Comparison of ENCODE assay signal across 22 cellular contexts in the genomic region with DNA sequence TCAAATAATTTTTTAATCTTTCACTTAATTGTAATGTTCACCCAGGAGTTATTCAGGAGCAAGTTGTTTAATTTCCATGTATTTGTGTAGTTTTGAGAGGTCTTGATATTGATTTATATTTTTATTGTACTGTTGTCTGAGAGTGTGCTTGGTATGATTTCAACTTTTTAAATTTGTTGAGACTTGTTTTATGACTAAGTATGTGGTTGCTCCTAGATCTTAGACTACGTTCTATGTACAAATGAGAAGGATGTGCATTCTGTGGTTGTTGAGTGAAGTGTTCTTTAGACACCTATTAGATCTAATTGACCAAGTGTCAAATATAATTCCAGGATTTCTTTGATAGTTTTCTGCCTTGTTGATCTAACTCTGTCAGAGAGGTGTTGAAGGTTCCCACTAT.
DNase-seq lines count a peak whose midpoint lies in the region; ATAC-seq, FAIRE-seq and TF ChIP-seq lines count a peak whose summit lies in the region.
"Had no signal": no experiment of that assay in that cellular context is flagged by ENCODE, and none has a peak within 500 bp of the region (broad histone marks: within the 10 kb centered on the region; RNA-seq: fewer than 3 reads in every experiment).

No MANE protein-coding gene starts in this region.

- peaks cover 5% of the 10 kb centered on the region for H3K4me1 ChIP-seq in RWPE2 (ENCODE audit: insufficient read depth, poor library complexity, severe bottlenecking)
- no peaks in the 10 kb centered on the region for H3K4me1 ChIP-seq in esophagus muscularis mucosa
- H3K4me1 ChIP-seq: BE2C, BLaER1, Caco-2 had no signal

- no peak overlapping the region for H3K27ac ChIP-seq in RWPE2 (ENCODE audit: poor library complexity, severe bottlenecking)
- H3K27ac ChIP-seq in epithelial cell of prostate, result no peak overlapping the region
- H3K27ac ChIP-seq in esophagus muscularis mucosa (replicated peaks in 1 of 4), result no peak overlapping the region
- H3K27ac ChIP-seq: BLaER1 had no signal

- no peaks in the 10 kb centered on the region for H3K27me3 ChIP-seq in RWPE2 (ENCODE audit: insufficient read depth, poor library complexity, severe bottlenecking)
- H3K27me3 ChIP-seq in bronchial epithelial cell (ENCODE audit: control insufficient read depth, insufficient read depth, low read length), result no peaks in the 10 kb centered on the region
- no peaks in the 10 kb centered on the region for H3K27me3 ChIP-seq in esophagus muscularis mucosa
- H3K27me3 ChIP-seq: BE2C, BLaER1 had no signal

- no peak overlapping the region for H3K27ac Mint-ChIP-seq in CD14-positive monocyte
- H3K27ac Mint-ChIP-seq: CD4-positive, alpha-beta T cell; CD8-positive, alpha-beta T cell had no signal

- no peaks in the 10 kb centered on the region for H3K36me3 Mint-ChIP-seq in CD14-positive monocyte
- H3K36me3 Mint-ChIP-seq: CD8-positive, alpha-beta T cell had no signal

- TF ChIP-seq POLR2A in esophagus muscularis mucosa (IDR thresholded peaks at IDR 0.05; ENCODE audit: low read depth), result no peak

- no peak for TF ChIP-seq EP300 in esophagus muscularis mucosa (IDR thresholded peaks at IDR 0.05)

- TF ChIP-seq CTCF in RWPE2 (IDR thresholded peaks at IDR 0.05; ENCODE audit: poor library complexity, severe bottlenecking) (no peak), bronchial epithelial cell (IDR thresholded peaks at IDR 0.05; ENCODE audit: insufficient read depth, low read length, severe bottlenecking) (no peak), esophagus muscularis mucosa (IDR thresholded peaks at IDR 0.05) (no peak), CD14-positive monocyte (IDR thresholded peaks at IDR 0.05) (no peak)

- intact Hi-C loops in esophagus muscularis mucosa (cut with DNase I), result no loop called here
- intact Hi-C loops in CD14-positive monocyte (cut with micrococcal nuclease), result no loop called here

- peaks cover 0 to 7% (median 2%) of the 10 kb centered on the region in 7 donors for H3K9me3 Mint-ChIP-seq in CD14-positive monocyte

- H3K9me3 ChIP-seq in RWPE2 (ENCODE audit: severe bottlenecking), result peaks cover 2% of the 10 kb centered on the region
- peaks cover 0 to 8% (median 0%) of the 10 kb centered on the region in 4 donors for H3K9me3 ChIP-seq in esophagus muscularis mucosa
- H3K9me3 ChIP-seq: BE2C, BLaER1, Caco-2 had no signal

- H3K4me1 Mint-ChIP-seq in CD14-positive monocyte, result no peaks in the 10 kb centered on the region

- no peaks in the 10 kb centered on the region for H3K27me3 Mint-ChIP-seq in CD14-positive monocyte (ENCODE audit: low read depth in 3 of 3)
- H3K27me3 Mint-ChIP-seq: CD4-positive, alpha-beta T cell had no signal

- no peak overlapping the region for H3K4me3 Mint-ChIP-seq in CD14-positive monocyte
- H3K4me3 Mint-ChIP-seq: CD4-positive, alpha-beta T cell; CD8-positive, alpha-beta T cell had no signal

- FAIRE-seq in bronchial epithelial cell (lab: Jason Lieb, UNC), result no peak
- FAIRE-seq: A204.1, G401.6, GM12891 had no signal

- H3K36me3 ChIP-seq in RWPE2 (ENCODE audit: low read depth), result no peaks in the 10 kb centered on the region
- no peaks in the 10 kb centered on the region for H3K36me3 ChIP-seq in bronchial epithelial cell (ENCODE audit: control insufficient read depth, insufficient read depth, low read length)
- no peaks in the 10 kb centered on the region for H3K36me3 ChIP-seq in esophagus muscularis mucosa
- H3K36me3 ChIP-seq: BE2C, BLaER1 had no signal

- DNase-seq in HPDE6-E6E7 (ENCODE audit: extremely low spot score) (peak; percentile 6), RWPE2 (ENCODE audit: low spot score) (no peak), bronchial epithelial cell (ENCODE audit: low read depth) (peak; percentile 25), epithelial cell of prostate (ENCODE audit: low read depth, low spot score) (peak; percentile 18), ecto neural progenitor cell (ENCODE audit: low spot score) (no peak), esophagus muscularis mucosa (ENCODE audit: extremely low spot score) (no peak), CD14-positive monocyte (ENCODE audit: low spot score) (no peak)
- DNase-seq: 8988T; ACHN; BE2C; C1 segment of cervical spinal cord; Caco-2; Calu3; CD4-positive, alpha-beta T cell; CD8-positive, alpha-beta T cell; DMS79 treated with DMSO at 0.1 percent for 48 hours; GF-D8 had no signal

- WGBS in esophagus muscularis mucosa, result 88% methylated on average over 1 of the region's 1 CpG

- ATAC-seq in RWPE2 (ENCODE audit: low read depth) (peak; percentile 49; the same call in 1 of the 3 replicates), GM18870 (IDR thresholded peaks at IDR 0.05; ENCODE audit: unreplicated experiment) (no peak)
- ATAC-seq: CD8-positive, alpha-beta T cell had no signal

- H3K4me3 ChIP-seq in RWPE2 (ENCODE audit: severe bottlenecking), result no peak overlapping the region
- H3K4me3 ChIP-seq in bronchial epithelial cell (ENCODE audit: low read depth, low read length), result no peak overlapping the region
- no peak overlapping the region for H3K4me3 ChIP-seq in esophagus muscularis mucosa
- H3K4me3 ChIP-seq: BLaER1 had no signal

Comparison
In these comparisons a context has a peak if more than half of its experiments do, and no peak if none do; other contexts are left out.
1. DNase-seq: peak in HPDE6-E6E7 (single experiment), bronchial epithelial cell (single experiment) and epithelial cell of prostate (single experiment); none in RWPE2 (single experiment), ecto neural progenitor cell (single experiment), esophagus muscularis mucosa (single experiment) and CD14-positive monocyte (single experiment).